In the genomic region with DNA sequence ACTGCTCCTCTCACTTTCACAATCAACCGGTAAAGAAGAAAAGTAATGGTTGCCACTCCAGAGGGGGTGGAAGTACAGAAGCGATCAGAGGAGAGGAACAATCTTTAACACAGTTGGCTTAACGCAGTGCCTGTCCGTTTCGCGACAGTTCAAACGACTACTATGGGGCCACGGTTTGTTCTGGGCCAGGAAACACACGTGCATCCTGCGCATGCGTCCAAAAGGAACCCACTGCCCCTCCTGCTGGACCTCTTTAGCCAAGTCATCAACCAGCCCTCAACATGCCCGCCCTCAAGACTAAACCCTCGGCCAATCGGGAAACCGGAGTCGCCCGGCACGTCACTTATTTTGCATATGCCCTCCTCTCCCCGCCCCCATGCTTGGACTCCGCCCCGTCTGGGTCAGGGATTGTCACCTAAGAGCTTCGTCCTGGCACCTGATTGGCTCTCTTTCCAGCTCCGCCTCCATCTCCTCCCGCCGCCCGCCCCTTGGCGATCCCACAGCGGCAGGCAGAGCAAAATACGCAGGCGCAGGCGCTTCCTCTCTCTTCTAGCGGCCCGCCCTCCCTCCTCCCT, we compare ENCODE assay signal across 1 cellular context.
TF ChIP-seq lines count a peak whose summit lies in the region.

No MANE protein-coding gene starts in this region.

TF ChIP-seq in GM12878, 131 proteins besides CTCF, POLR2A, EP300 and RAD21 (continued from another document and continues in another):
- TF ChIP-seq PBX3 (IDR thresholded peaks at IDR 0.05; ENCODE audit: insufficient replicate concordance, low read depth, low read length): peak; percentile 85
- TF ChIP-seq POLR2AphosphoS2 (IDR thresholded peaks at IDR 0.05; ENCODE audit: low read depth, low read length): peak; percentile 82
- TF ChIP-seq CREB1 (IDR thresholded peaks at IDR 0.05; ENCODE audit: low read depth): peak; percentile 85
- TF ChIP-seq MEF2B (IDR thresholded peaks at IDR 0.05; ENCODE audit: partially characterized antibody, poor library complexity, severe bottlenecking): no peak
- peak; percentile 97 for TF ChIP-seq MXI1 (IDR thresholded peaks at IDR 0.05; ENCODE audit: low read depth, low read length)
- TF ChIP-seq TBL1XR1 (IDR thresholded peaks at IDR 0.05; ENCODE audit: low read depth, low read length): no peak
- no peak for TF ChIP-seq ATF3 (IDR thresholded peaks at IDR 0.05; ENCODE audit: borderline replicate concordance, extremely low read depth, low read depth, low read length)
- no peak for TF ChIP-seq SKIL (IDR thresholded peaks at IDR 0.05; ENCODE audit: low read depth, poor library complexity, severe bottlenecking)
- no peak for TF ChIP-seq ATF2 (IDR thresholded peaks at IDR 0.05; ENCODE audit: low read length)
- peak; percentile 98 for TF ChIP-seq BHLHE40 (IDR thresholded peaks at IDR 0.05; ENCODE audit: borderline replicate concordance in 1 of 2, low read depth in 2 of 2, low read length in 1 of 2)
- no peak for TF ChIP-seq TCF3 (IDR thresholded peaks at IDR 0.05; ENCODE audit: borderline replicate concordance, insufficient read depth, low read depth, low read length)
- TF ChIP-seq NR2C1 (IDR thresholded peaks at IDR 0.05): peak; percentile 79
- peak; percentile 26; the same call in 1 of the 2 replicates for TF ChIP-seq RUNX3 (IDR thresholded peaks at IDR 0.05; ENCODE audit: low read length)
- peak; percentile 95 for TF ChIP-seq E4F1 (IDR thresholded peaks at IDR 0.05; ENCODE audit: borderline replicate concordance, partially characterized antibody)
- TF ChIP-seq PKNOX1 (IDR thresholded peaks at IDR 0.05): peak; percentile 95
- TF ChIP-seq RCOR1 (conservative IDR thresholded peaks at IDR 0.05; ENCODE audit: low read depth, low read length): no peak
- peak; percentile 91 for TF ChIP-seq SMAD5 (IDR thresholded peaks at IDR 0.05; ENCODE audit: low read depth)
- peak; percentile 71 for TF ChIP-seq YY1 (IDR thresholded peaks at IDR 0.05; ENCODE audit: low read depth, low read length)
- no peak for TF ChIP-seq SIX5 (IDR thresholded peaks at IDR 0.05; ENCODE audit: low read depth, low read length, severe bottlenecking)
- TF ChIP-seq HCFC1 (IDR thresholded peaks at IDR 0.05; ENCODE audit: low read length): no peak
- TF ChIP-seq CHD4 (IDR thresholded peaks at IDR 0.05): no peak
- TF ChIP-seq TAF1 (IDR thresholded peaks at IDR 0.05; ENCODE audit: borderline replicate concordance, low read depth, low read length): peak; percentile 79
- TF ChIP-seq, protein P1, sequence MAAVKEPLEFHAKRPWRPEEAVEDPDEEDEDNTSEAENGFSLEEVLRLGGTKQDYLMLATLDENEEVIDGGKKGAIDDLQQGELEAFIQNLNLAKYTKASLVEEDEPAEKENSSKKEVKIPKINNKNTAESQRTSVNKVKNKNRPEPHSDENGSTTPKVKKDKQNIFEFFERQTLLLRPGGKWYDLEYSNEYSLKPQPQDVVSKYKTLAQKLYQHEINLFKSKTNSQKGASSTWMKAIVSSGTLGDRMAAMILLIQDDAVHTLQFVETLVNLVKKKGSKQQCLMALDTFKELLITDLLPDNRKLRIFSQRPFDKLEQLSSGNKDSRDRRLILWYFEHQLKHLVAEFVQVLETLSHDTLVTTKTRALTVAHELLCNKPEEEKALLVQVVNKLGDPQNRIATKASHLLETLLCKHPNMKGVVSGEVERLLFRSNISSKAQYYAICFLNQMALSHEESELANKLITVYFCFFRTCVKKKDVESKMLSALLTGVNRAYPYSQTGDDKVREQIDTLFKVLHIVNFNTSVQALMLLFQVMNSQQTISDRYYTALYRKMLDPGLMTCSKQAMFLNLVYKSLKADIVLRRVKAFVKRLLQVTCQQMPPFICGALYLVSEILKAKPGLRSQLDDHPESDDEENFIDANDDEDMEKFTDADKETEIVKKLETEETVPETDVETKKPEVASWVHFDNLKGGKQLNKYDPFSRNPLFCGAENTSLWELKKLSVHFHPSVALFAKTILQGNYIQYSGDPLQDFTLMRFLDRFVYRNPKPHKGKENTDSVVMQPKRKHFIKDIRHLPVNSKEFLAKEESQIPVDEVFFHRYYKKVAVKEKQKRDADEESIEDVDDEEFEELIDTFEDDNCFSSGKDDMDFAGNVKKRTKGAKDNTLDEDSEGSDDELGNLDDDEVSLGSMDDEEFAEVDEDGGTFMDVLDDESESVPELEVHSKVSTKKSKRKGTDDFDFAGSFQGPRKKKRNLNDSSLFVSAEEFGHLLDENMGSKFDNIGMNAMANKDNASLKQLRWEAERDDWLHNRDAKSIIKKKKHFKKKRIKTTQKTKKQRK (IDR thresholded peaks at IDR 0.05; ENCODE audit: low read depth, low read length): no peak
- TF ChIP-seq RAD51 (IDR thresholded peaks at IDR 0.05): no peak
- TF ChIP-seq LARP7 (IDR thresholded peaks at IDR 0.05): no peak
- peak; percentile 66; the same call in 1 of the 2 replicates for TF ChIP-seq CREM (IDR thresholded peaks at IDR 0.05; ENCODE audit: low read depth)
- no peak for TF ChIP-seq NR2C2 (IDR thresholded peaks at IDR 0.05; ENCODE audit: borderline replicate concordance, control insufficient read depth, insufficient read length, low read depth)
- TF ChIP-seq, protein P2, sequence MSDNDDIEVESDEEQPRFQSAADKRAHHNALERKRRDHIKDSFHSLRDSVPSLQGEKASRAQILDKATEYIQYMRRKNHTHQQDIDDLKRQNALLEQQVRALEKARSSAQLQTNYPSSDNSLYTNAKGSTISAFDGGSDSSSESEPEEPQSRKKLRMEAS (IDR thresholded peaks at IDR 0.05; ENCODE audit: low read depth, low read length): peak; percentile 79; the same call in 1 of the 2 replicates
- no peak for TF ChIP-seq EED (IDR thresholded peaks at IDR 0.05; ENCODE audit: low read depth)
- peak; percentile 87 for TF ChIP-seq ZNF687 (IDR thresholded peaks at IDR 0.05)
- no peak for TF ChIP-seq E2F8 (IDR thresholded peaks at IDR 0.05; ENCODE audit: low read depth, partially characterized antibody)
- peak; percentile 96 for TF ChIP-seq POLR2AphosphoS5 (IDR thresholded peaks at IDR 0.05; ENCODE audit: low read length)
- no peak for TF ChIP-seq FOXK2 (IDR thresholded peaks at IDR 0.05)
